ENCODE assay signal across 9 cellular contexts in the genomic region with DNA sequence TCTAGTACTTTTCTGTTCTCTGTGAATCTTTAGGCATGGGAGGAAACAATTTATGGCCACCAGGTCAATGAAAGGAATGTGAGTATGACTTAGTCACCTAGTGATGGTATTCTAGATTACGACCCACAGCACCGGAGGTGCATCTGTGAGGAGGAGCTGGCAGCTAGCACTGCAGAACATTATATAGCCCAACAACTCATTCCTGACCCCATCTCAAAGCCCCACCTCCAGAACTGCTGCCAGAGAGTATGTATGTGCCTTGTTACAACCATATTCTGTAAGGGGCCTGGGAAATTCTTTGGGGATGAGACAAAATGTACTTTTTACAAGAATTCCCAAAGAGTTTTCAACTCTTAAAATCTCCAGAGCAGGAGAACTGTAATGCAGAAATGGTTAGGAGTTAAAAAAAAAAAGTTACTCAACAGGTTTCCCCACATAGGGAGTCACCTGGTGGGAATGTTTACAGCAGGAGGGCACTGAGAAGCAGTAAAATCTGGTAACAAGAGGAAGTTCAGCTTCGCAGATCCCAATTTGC. TPM values are rescaled to one million over a fixed set of nuclear protein-coding genes. Genes with fewer than 3 reads are reported as not detected.
DNase-seq lines count a peak whose midpoint lies in the region; ATAC-seq and TF ChIP-seq lines count a peak whose summit lies in the region.
"Had no signal": no experiment of that assay in that cellular context is flagged by ENCODE, and none has a peak within 500 bp of the region (broad histone marks: within the 10 kb centered on the region; RNA-seq: fewer than 3 reads in every experiment).

No MANE protein-coding gene starts in this region.

- peak overlapping the region; percentile 76 to 77 for H3K27ac ChIP-seq in mucosa of rectum (ENCODE audit: low read depth in 2 of 2, low read length in 2 of 2)

- no peak overlapping the region for H3K4me3 Mint-ChIP-seq in natural killer cell treated with Interleukin-12 subunit alpha and Interleukin-12 subunit beta and Interleukin-15 and Interleukin-18, amount 100 ng/mL, for 72 hours
- H3K4me3 Mint-ChIP-seq: naive B cell had no signal

- DNase-seq in AG20443 (ENCODE audit: low spot score), result peak; percentile 29
- peak; percentile 92 for DNase-seq in LNCaP clone FGC (ENCODE audit: low read depth)
- DNase-seq in choroid plexus epithelial cell (ENCODE audit: low read depth), result peak; percentile 97
- DNase-seq in natural killer cell treated with Interleukin-12 subunit alpha and Interleukin-12 subunit beta and Interleukin-15 and Interleukin-18, amount 100 ng/mL, for 72 hours (ENCODE audit: low spot score), result no peak
- DNase-seq: naive B cell had no signal

- H3K9me3 Mint-ChIP-seq in natural killer cell treated with Interleukin-12 subunit alpha and Interleukin-12 subunit beta and Interleukin-15 and Interleukin-18, amount 100 ng/mL, for 72 hours, result no peaks in the 10 kb centered on the region
- H3K9me3 Mint-ChIP-seq: naive B cell had no signal

- H3K27ac Mint-ChIP-seq in natural killer cell treated with Interleukin-12 subunit alpha and Interleukin-12 subunit beta and Interleukin-15 and Interleukin-18, amount 100 ng/mL, for 72 hours, result no peak overlapping the region
- H3K27ac Mint-ChIP-seq: naive B cell had no signal

- TF ChIP-seq CTCF in LNCaP clone FGC (IDR thresholded peaks at IDR 0.05; ENCODE audit: control insufficient read depth, extremely low read depth, insufficient read depth) (no peak), choroid plexus epithelial cell (conservative IDR thresholded peaks at IDR 0.05; ENCODE audit: low read depth, low read length) (no peak)

- H3K4me1 Mint-ChIP-seq in natural killer cell treated with Interleukin-12 subunit alpha and Interleukin-12 subunit beta and Interleukin-15 and Interleukin-18, amount 100 ng/mL, for 72 hours (ENCODE audit: low read depth in 2 of 2), result no peaks in the 10 kb centered on the region
- H3K4me1 Mint-ChIP-seq: naive B cell had no signal

- peaks cover 12% of the 10 kb centered on the region for H3K36me3 Mint-ChIP-seq in natural killer cell treated with Interleukin-12 subunit alpha and Interleukin-12 subunit beta and Interleukin-15 and Interleukin-18, amount 100 ng/mL, for 72 hours

- H3K27me3 Mint-ChIP-seq in natural killer cell treated with Interleukin-12 subunit alpha and Interleukin-12 subunit beta and Interleukin-15 and Interleukin-18, amount 100 ng/mL, for 72 hours, result no peaks in the 10 kb centered on the region
- H3K27me3 Mint-ChIP-seq: naive B cell had no signal

- ATAC-seq in HG02798 (IDR thresholded peaks at IDR 0.05; ENCODE audit: poor library complexity, unreplicated experiment) (no peak), GM19455 (IDR thresholded peaks at IDR 0.05; ENCODE audit: unreplicated experiment) (no peak), HG02938 (IDR thresholded peaks at IDR 0.05; ENCODE audit: unreplicated experiment) (no peak)
- no peak for ATAC-seq in natural killer cell treated with Interleukin-12 subunit alpha and Interleukin-12 subunit beta and Interleukin-15 and Interleukin-18, amount 100 ng/mL, for 72 hours

- peaks cover 0 to 15% of the 10 kb centered on the region in 2 donors for H3K4me1 ChIP-seq in mucosa of rectum (ENCODE audit: control insufficient read depth in 2 of 2, insufficient read depth in 2 of 2, low read length in 2 of 2)

- no peaks in the 10 kb centered on the region for H3K9me3 ChIP-seq in mucosa of rectum (ENCODE audit: control insufficient read depth in 2 of 2, low read length in 2 of 2)

- H3K27me3 ChIP-seq in mucosa of rectum (ENCODE audit: control insufficient read depth in 2 of 2, insufficient read depth in 2 of 2, low read length in 2 of 2), result no peaks in the 10 kb centered on the region

- peaks cover 49 to 51% of the 10 kb centered on the region in 2 donors for H3K36me3 ChIP-seq in mucosa of rectum (ENCODE audit: control insufficient read depth in 2 of 2, insufficient read depth in 2 of 2, low read length in 2 of 2)

- H3K4me3 ChIP-seq in LNCaP clone FGC (ENCODE audit: low read depth, low read length) (peak overlapping the region; percentile 36), choroid plexus epithelial cell (ENCODE audit: low read depth, low read length) (no peak overlapping the region), mucosa of rectum (ENCODE audit: low read length in 2 of 2) (peak overlapping the region in 1 of 2 donors; percentile 14)

- H3K9ac ChIP-seq in mucosa of rectum (ENCODE audit: low read depth in 1 of 2, low read length in 2 of 2), result peak overlapping the region in 1 of 2 donors; percentile 24

RNA-seq across cellular contexts. Expression of a gene that starts 34.9 kb away (rescaled TPM):
- total RNA-seq in natural killer cell treated with Interleukin-12 subunit alpha and Interleukin-12 subunit beta and Interleukin-15 and Interleukin-18, amount 100 ng/mL, for 72 hours, result 100 to 1,000 TPM in 1 of 2 donors, 10 to 100 TPM in 1; 72.1 to 115 TPM
